In genomic region chr7:6926193-6927174, GRCh38 we compare ENCODE assay signal across 1 cellular context.
TF ChIP-seq lines count a peak whose summit lies in the region.

No MANE protein-coding gene starts in this region.

TF ChIP-seq in K562, 482 proteins besides CTCF, POLR2A, EP300 and RAD21:
- TF ChIP-seq MGA (IDR thresholded peaks at IDR 0.05) (peak; percentile 45), ZBTB33 (CRISPR knock-in tag; IDR thresholded peaks at IDR 0.05) (peak; percentile 49), FOSL1 (tag; conservative IDR thresholded peaks at IDR 0.05) (peak; percentile 24; the same call in 1 of the 2 replicates), ESRRA (IDR thresholded peaks at IDR 0.05; ENCODE audit: borderline replicate concordance, low read depth) (peak; percentile 70), SPI1 (IDR thresholded peaks at IDR 0.05; ENCODE audit: borderline replicate concordance, low read depth, low read length) (peak; percentile 91), ZFX (CRISPR knock-in tag; IDR thresholded peaks at IDR 0.05) (0 out of 2 replicates have a peak, but pooled peaks have one; percentile 32), MAX (CRISPR knock-in tag; IDR thresholded peaks at IDR 0.05) (peak; percentile 82), E2F6 (IDR thresholded peaks at IDR 0.05; ENCODE audit: borderline replicate concordance in 1 of 2, extremely low read depth in 1 of 2, insufficient read depth in 1 of 2, insufficient read length in 1 of 2, low read depth in 1 of 2, low read length in 1 of 2, poor library complexity in 1 of 2, severe bottlenecking in 1 of 2) (peak in 1 of 2 experiments; percentile 39), TFAP4 (CRISPR knock-in tag; IDR thresholded peaks at IDR 0.05; ENCODE audit: borderline replicate concordance) (peak; percentile 85)
TF ChIP-seq in K562: peak in this region for 9; not testable (repeated sequence) for 473.
